Comparison of ENCODE assay signal across 28 cellular contexts in genomic region chr12:93191461-93191860, GRCh38.
A peak's percentile ranks its signal among the peaks of the same experiment; 100 is the strongest.
DNase-seq lines count a peak whose midpoint lies in the region; ATAC-seq, FAIRE-seq and TF ChIP-seq lines count a peak whose summit lies in the region.
"Had no signal": no experiment of that assay in that cellular context is flagged by ENCODE, and none has a peak within 500 bp of the region (broad histone marks: within the 10 kb centered on the region; RNA-seq: fewer than 3 reads in every experiment).

No MANE protein-coding gene starts in this region.

- H3K4me1 ChIP-seq in right atrium auricular region (peaks cover 0 to 15% of the 10 kb centered on the region in 2 donors), heart left ventricle (peaks cover 0 to 22% (median 8%) of the 10 kb centered on the region in 12 donors), psoas muscle (peaks cover 30% of the 10 kb centered on the region), aorta (ENCODE audit: control insufficient read depth in 1 of 2, insufficient read depth in 2 of 2, low read length in 2 of 2) (peaks cover 0 to 3% of the 10 kb centered on the region in 2 donors)
- H3K4me1 ChIP-seq: BE2C had no signal

- WGBS in heart left ventricle, 4 donors, result 32 to 53% (median 39%) methylated on average over 2 of the region's 2 CpGs
- 13 to 24% (median 18%) methylated on average over 2 of the region's 2 CpGs for WGBS in psoas muscle, 3 donors
- 0 to 9% methylated on average over 2 of the region's 2 CpGs for WGBS in aorta, 2 donors

- H3K4me3 ChIP-seq in right atrium auricular region (no peak overlapping the region), heart left ventricle (no peak overlapping the region), psoas muscle (peak overlapping the region; percentile 29), aorta (ENCODE audit: low read length in 2 of 2) (no peak overlapping the region)
- H3K4me3 ChIP-seq: MG63, tibial nerve had no signal

- peak overlapping the region; percentile 11 to 49 for H3K27ac ChIP-seq in right atrium auricular region
- peak overlapping the region in 3 of 12 donors; percentile 3 to 57 (median 48) for H3K27ac ChIP-seq in heart left ventricle
- peak overlapping the region; percentile 76 for H3K27ac ChIP-seq in psoas muscle
- H3K27ac ChIP-seq in aorta (ENCODE audit: low read depth in 1 of 2, low read length in 2 of 2), result peak overlapping the region in 1 of 2 donors; percentile 43

- DNase-seq in right atrium auricular region (ENCODE audit: low spot score) (no peak), heart left ventricle (no peak), psoas muscle (no peak), aorta (no peak), retina (no peak)
- no peak for DNase-seq in stimulated activated CD8-positive, alpha-beta memory T cell treated with anti-CD3 and anti-CD28 coated beads, Interleukin-4, amount 100 ng/mL, for 48 hours
- no peak for DNase-seq in activated CD4-positive, alpha-beta T cell treated with anti-CD3 and anti-CD28 coated beads, Interleukin-2, amount 50 U/mL, for 48 hours
- DNase-seq: activated CD4-positive, alpha-beta memory T cell treated with anti-CD3 and anti-CD28 coated beads for 36 hours; activated CD8-positive, alpha-beta memory T cell treated with anti-CD3 and anti-CD28 coated beads, Interleukin-2, amount 50 U/mL, for 4 hours; activated naive CD4-positive, alpha-beta T cell treated with anti-CD3 and anti-CD28 coated beads, Interleukin-2, amount 10 ng/mL, durations not matched to agents 7 days and 5 days; amniotic stem cell; BE2C; KG1; left cardiac atrium; mammary epithelial cell; NCI-H1105 treated with DMSO at 0.1 percent for 48 hours; NCI-H2081; NCI-H2227 treated with DMSO at 0.1 percent for 48 hours; NCI-H69; stimulated activated naive CD8-positive, alpha-beta T cell treated with anti-CD3 and anti-CD28 coated beads, Interleukin-15, amount 100 ng/mL, for 72 hours had no signal

- peak; percentile 86 for FAIRE-seq in endometrium (lab: Jason Lieb, UNC)
- FAIRE-seq: A204.1, endothelial cell of umbilical vein, G401.6, GM18507, HTR-8/SVneo had no signal

- intact Hi-C loops in heart left ventricle (cut with DNase I), result no loop called here
- intact Hi-C loops in psoas muscle (cut with DNase I), result loop anchor here in 1 of 2 donors (5.0 kb wide), 1 partner anchor 49 kb away; no protein-coding TSS in a partner anchor
- intact Hi-C loops in aorta (cut with DNase I), result loop anchor here in 1 of 2 donors (10.0 kb wide), 1 partner anchor 113 kb away; no protein-coding TSS in a partner anchor

- TF ChIP-seq CTCF in right atrium auricular region (IDR thresholded peaks at IDR 0.05) (no peak), heart left ventricle (IDR thresholded peaks at IDR 0.05) (no peak), psoas muscle (IDR thresholded peaks at IDR 0.05) (no peak)

- TF ChIP-seq POLR2A in heart left ventricle (IDR thresholded peaks at IDR 0.05), result no peak

- no peaks in the 10 kb centered on the region for H3K36me3 ChIP-seq in right atrium auricular region
- no peaks in the 10 kb centered on the region for H3K36me3 ChIP-seq in heart left ventricle
- no peaks in the 10 kb centered on the region for H3K36me3 ChIP-seq in psoas muscle (ENCODE audit: insufficient read depth in 1 of 2, low read depth in 1 of 2)
- H3K36me3 ChIP-seq in aorta (ENCODE audit: control insufficient read depth in 1 of 2, insufficient read depth in 2 of 2, low read length in 1 of 2), result no peaks in the 10 kb centered on the region
- H3K36me3 ChIP-seq: BE2C, MG63, tibial nerve had no signal

- H3K27me3 ChIP-seq in right atrium auricular region, result no peaks in the 10 kb centered on the region
- no peaks in the 10 kb centered on the region for H3K27me3 ChIP-seq in heart left ventricle
- no peaks in the 10 kb centered on the region for H3K27me3 ChIP-seq in psoas muscle (ENCODE audit: insufficient read depth in 3 of 3, low read length in 2 of 3)
- no peaks in the 10 kb centered on the region for H3K27me3 ChIP-seq in aorta (ENCODE audit: control insufficient read depth in 1 of 2, insufficient read depth in 2 of 2, low read length in 1 of 2)
- H3K27me3 ChIP-seq: BE2C, MG63, tibial nerve had no signal

- ATAC-seq in heart left ventricle, result no peak
- ATAC-seq in psoas muscle, result no peak
- ATAC-seq in aorta (ENCODE audit: low FRiP score), result peak; percentile 6
- ATAC-seq: stimulated activated naive CD8-positive, alpha-beta T cell treated with anti-CD3 and anti-CD28 coated beads, Interleukin-15, amount 100 ng/mL, for 72 hours had no signal

- peaks cover 0 to 4% of the 10 kb centered on the region in 2 donors for H3K9me3 ChIP-seq in right atrium auricular region
- H3K9me3 ChIP-seq in heart left ventricle, result peaks cover 0 to 9% (median 0%) of the 10 kb centered on the region in 12 donors
- H3K9me3 ChIP-seq in psoas muscle, result peaks cover 5% of the 10 kb centered on the region
- H3K9me3 ChIP-seq in aorta (ENCODE audit: control insufficient read depth, low read length), result no peaks in the 10 kb centered on the region
- H3K9me3 ChIP-seq: BE2C had no signal
